21 cellular contexts compared by ENCODE assay signal in genomic region chr7:18859331-18859730, GRCh38.
DNase-seq lines count a peak whose midpoint lies in the region; ATAC-seq and TF ChIP-seq lines count a peak whose summit lies in the region.
"Had no signal": no experiment of that assay in that cellular context is flagged by ENCODE, and none has a peak within 500 bp of the region (broad histone marks: within the 10 kb centered on the region; RNA-seq: fewer than 3 reads in every experiment).

No MANE protein-coding gene starts in this region.

- no peaks in the 10 kb centered on the region for H3K4me1 Mint-ChIP-seq in activated T-helper 17 cell treated with anti-CD3 and anti-CD28 coated beads, Interleukin-2, amount 50 U/mL, for 72 hours

- ATAC-seq in activated CD4-positive, CD25-positive, alpha-beta regulatory T cell treated with anti-CD3 and anti-CD28 coated beads, Interleukin-2, amount 50 U/mL, for 24 hours: peak; percentile 13 to 41
- peak; percentile 50 for ATAC-seq in activated T-helper 17 cell treated with anti-CD3 and anti-CD28 coated beads, Interleukin-2, amount 50 U/mL, for 72 hours (replicated peaks)
- ATAC-seq in GM21447 (IDR thresholded peaks at IDR 0.05; ENCODE audit: unreplicated experiment): no peak
- ATAC-seq: left colon, Panc1, SK-N-SH treated with all-trans-retinoic acid at 6 μM for 48 hours had no signal

- peak overlapping the region; percentile 13 for H3K4me3 Mint-ChIP-seq in activated T-helper 17 cell treated with anti-CD3 and anti-CD28 coated beads, Interleukin-2, amount 50 U/mL, for 72 hours
- H3K4me3 Mint-ChIP-seq: nephron progenitor cell had no signal

- TF ChIP-seq CTCF in fibroblast of villous mesenchyme (IDR thresholded peaks at IDR 0.05; ENCODE audit: insufficient read depth, low read depth, low read length): no peak

- H3K9me3 Mint-ChIP-seq in activated T-helper 17 cell treated with anti-CD3 and anti-CD28 coated beads, Interleukin-2, amount 50 U/mL, for 72 hours: peaks cover 25% of the 10 kb centered on the region
- H3K9me3 Mint-ChIP-seq: nephron progenitor cell had no signal

- no peak for DNase-seq in activated CD4-positive, CD25-positive, alpha-beta regulatory T cell (lab: John Stamatoyannopoulos, UW)
- DNase-seq in EH (ENCODE audit: low read depth): peak; percentile 17
- peak; percentile 76 for DNase-seq in fibroblast of villous mesenchyme (ENCODE audit: low read depth)
- DNase-seq in NCI-H446 treated with DMSO at 0.1 percent for 48 hours (lab: John Stamatoyannopoulos, UW): no peak
- DNase-seq in NCI-H1930 (lab: John Stamatoyannopoulos, UW): no peak
- DNase-seq: activated CD4-positive, CD25-positive, alpha-beta regulatory T cell treated with anti-CD3 and anti-CD28 coated beads, Interleukin-2, amount 50 U/mL, for 72 hours; C1 segment of cervical spinal cord; H7; left colon; NCI-H1436 treated with DMSO at 0.1 percent for 48 hours; nephron progenitor cell; posterior cingulate gyrus; stomach; upper lobe of left lung had no signal

- H3K36me3 Mint-ChIP-seq in activated T-helper 17 cell treated with anti-CD3 and anti-CD28 coated beads, Interleukin-2, amount 50 U/mL, for 72 hours (ENCODE audit: low read depth): no peaks in the 10 kb centered on the region

- no peak overlapping the region for H3K4me3 ChIP-seq in fibroblast of villous mesenchyme (ENCODE audit: low read depth, low read length)
- H3K4me3 ChIP-seq: cardiac muscle cell, skin epidermis, stomach, upper lobe of left lung had no signal

- peak overlapping the region; percentile 44 for H3K27ac Mint-ChIP-seq in activated T-helper 17 cell treated with anti-CD3 and anti-CD28 coated beads, Interleukin-2, amount 50 U/mL, for 72 hours
- H3K27ac Mint-ChIP-seq: nephron progenitor cell had no signal

- H3K27me3 Mint-ChIP-seq in activated T-helper 17 cell treated with anti-CD3 and anti-CD28 coated beads, Interleukin-2, amount 50 U/mL, for 72 hours: no peaks in the 10 kb centered on the region

Comparison
In these comparisons a context has a peak if more than half of its experiments do, and no peak if none do; other contexts are left out.
1. DNase-seq: peak in EH (single experiment) and fibroblast of villous mesenchyme (single experiment); none in activated CD4-positive, CD25-positive, alpha-beta regulatory T cell (0 of 4), NCI-H446 treated with DMSO at 0.1 percent for 48 hours (single experiment) and NCI-H1930 (0 of 2).